Comparison of ENCODE assay signal across 19 cellular contexts in genomic region chr9:132168851-132169250, GRCh38. TPM values are rescaled to one million over a fixed set of nuclear protein-coding genes. Genes with fewer than 3 reads are reported as not detected.
A peak's percentile ranks its signal among the peaks of the same experiment; 100 is the strongest.
DNase-seq lines count a peak whose midpoint lies in the region; TF ChIP-seq lines count a peak whose summit lies in the region.
"Had no signal": no experiment of that assay in that cellular context is flagged by ENCODE, and none has a peak within 500 bp of the region (broad histone marks: within the 10 kb centered on the region; RNA-seq: fewer than 3 reads in every experiment).

No MANE protein-coding gene starts in this region.

- no peak overlapping the region for H3K27ac ChIP-seq in HEK293 (ENCODE audit: extremely low read depth, low read depth, low read length)
- H3K27ac ChIP-seq in osteoblast (ENCODE audit: low read depth, low read length): no peak overlapping the region
- H3K27ac ChIP-seq: A549, C4-2B had no signal

- H3K79me2 ChIP-seq in osteoblast (ENCODE audit: insufficient read depth, low read length): no peaks in the 10 kb centered on the region

- peaks cover 46% of the 10 kb centered on the region for H3K27me3 Mint-ChIP-seq in brain

- TF ChIP-seq CTCF in BE2C (IDR thresholded peaks at IDR 0.05; ENCODE audit: low read depth, low read length): no peak
- no peak for TF ChIP-seq CTCF in HEK293 (tag by site-specific recombination; IDR thresholded peaks at IDR 0.05)
- TF ChIP-seq CTCF in brain (conservative IDR thresholded peaks at IDR 0.05): no peak
- TF ChIP-seq CTCF in osteoblast (IDR thresholded peaks at IDR 0.05; ENCODE audit: extremely low read depth, low read depth, low read length): no peak

- no peak overlapping the region for H3K4me3 Mint-ChIP-seq in brain
- H3K4me3 Mint-ChIP-seq: CD8-positive, alpha-beta T cell had no signal

- H3K9me3 ChIP-seq in BE2C (no peaks in the 10 kb centered on the region), HEK293 (ENCODE audit: control insufficient read depth, insufficient read depth, low read depth, low read length) (no peaks in the 10 kb centered on the region), osteoblast (ENCODE audit: low read depth, low read length) (no peaks in the 10 kb centered on the region)
- H3K9me3 ChIP-seq: A549, Caco-2, HAP-1 had no signal

- no peaks in the 10 kb centered on the region for H3K36me3 ChIP-seq in BE2C
- H3K36me3 ChIP-seq in HEK293 (ENCODE audit: control insufficient read depth in 2 of 2, insufficient read depth in 1 of 2, low read length in 2 of 2): peaks cover 0 to 3% of the 10 kb centered on the region in 2 experiments; a peak in 1 of 3 replicates
- H3K36me3 ChIP-seq in osteoblast (ENCODE audit: insufficient read depth, low read length): no peaks in the 10 kb centered on the region
- H3K36me3 ChIP-seq: HAP-1 had no signal

- intact Hi-C loops in posterior vena cava (cut with DNase I): loop anchor here in 1 of 2 donors (10.0 kb wide), 1 partner anchor 66 kb away; no protein-coding TSS in a partner anchor

- peak overlapping the region; percentile 9; the same call in 1 of the 2 replicates for H3K4me3 ChIP-seq in BE2C (ENCODE audit: low read depth, low read length)
- H3K4me3 ChIP-seq in HEK293 (ENCODE audit: low read depth, low read length): no peak overlapping the region
- no peak overlapping the region for H3K4me3 ChIP-seq in osteoblast (ENCODE audit: insufficient read depth, low read length)
- H3K4me3 ChIP-seq: A549, HAP-1 had no signal

- H3K4me1 Mint-ChIP-seq in brain: peaks cover 55% of the 10 kb centered on the region

- peak overlapping the region; percentile 23 for H3K4me2 ChIP-seq in osteoblast (ENCODE audit: insufficient read depth, low read length)
- H3K4me2 ChIP-seq: A549 had no signal

- H3K36me3 Mint-ChIP-seq in brain: peaks cover 6% of the 10 kb centered on the region
- H3K36me3 Mint-ChIP-seq: CD4-positive, CD25-positive, alpha-beta regulatory T cell; CD8-positive, alpha-beta T cell had no signal

- H3K27ac Mint-ChIP-seq in brain: peak overlapping the region in 3 of 5 experiments; percentile 29 to 45 (median 36)
- H3K27ac Mint-ChIP-seq: CD4-positive, CD25-positive, alpha-beta regulatory T cell; CD8-positive, alpha-beta T cell had no signal

- peaks cover 58% of the 10 kb centered on the region for H4K20me1 ChIP-seq in osteoblast (ENCODE audit: insufficient read depth, low read length)

- POLR2A ChIA-PET in HEK293 (lab: Yijun Ruan, JAX): no interaction called here

- CTCF ChIA-PET in HEK293 (lab: Yijun Ruan, JAX): interaction anchor here (0.6 to 12.1 kb wide), 21 partner anchors 11 to 609 kb away, joined by 3 to 382 read pairs (median 6); no protein-coding TSS in a partner anchor

- peaks cover 0 to 8% (median 4%) of the 10 kb centered on the region in 5 experiments for H3K9me3 Mint-ChIP-seq in brain
- H3K9me3 Mint-ChIP-seq: CD8-positive, alpha-beta T cell had no signal

- H3K4me1 ChIP-seq in BE2C (peaks cover 16% of the 10 kb centered on the region), HEK293 (ENCODE audit: control insufficient read depth, insufficient read depth, low read length) (no peaks in the 10 kb centered on the region), osteoblast (ENCODE audit: insufficient read depth, low read length) (no peaks in the 10 kb centered on the region)
- H3K4me1 ChIP-seq: Caco-2, HAP-1 had no signal

- H3K27me3 ChIP-seq in BE2C (peaks cover 29% of the 10 kb centered on the region), osteoblast (ENCODE audit: insufficient read depth, low read length) (peaks cover 47% of the 10 kb centered on the region)

- no peak for DNase-seq in BE2C
- no peak for DNase-seq in osteoblast (ENCODE audit: insufficient read length, low spot score, missing footprints)
- no peak for DNase-seq in posterior vena cava (ENCODE audit: low spot score)
- no peak for DNase-seq in NCI-H1694 (lab: John Stamatoyannopoulos, UW)
- DNase-seq in cortex of kidney (lab: John Stamatoyannopoulos, UW): no peak
- DNase-seq: 8988T; ACHN; AML-193; Caco-2; CD4-positive, CD25-positive, alpha-beta regulatory T cell; CD8-positive, alpha-beta T cell; DMS153; DND-41; GOT3 had no signal

- H2AFZ ChIP-seq in osteoblast (ENCODE audit: low read length): no peak overlapping the region

TF ChIP-seq in HEK293, 187 proteins besides CTCF, POLR2A, EP300 and RAD21:
- TF ChIP-seq ZNF184 (tag by site-specific recombination; IDR thresholded peaks at IDR 0.05): no peak
- TF ChIP-seq ZNF341 (tag by site-specific recombination; IDR thresholded peaks at IDR 0.05; ENCODE audit: low read depth): peak; percentile 77

RNA-seq across cellular contexts. Expression of gene NTNG2, which starts 7.0 kb away (rescaled TPM):
- polyA plus RNA-seq in BE2C (2012; ENCODE audit: insufficient read depth, insufficient read length, low read depth): 1.3 TPM
- polyA plus RNA-seq in brain (ENCODE audit: insufficient read depth, low read depth, low replicate concordance): 8.9 TPM
- total RNA-seq in osteoblast (9.4 and 13.0 TPM in 2 replicates), posterior vena cava (1 to 10 TPM; 3.4 to 5.0 TPM)
- total RNA-seq: Caco-2 had no signal
